ENCODE assay signal across 31 cellular contexts in genomic region chr2:12960671-12961070, GRCh38.
"Had no signal": no experiment of that assay in that cellular context is flagged by ENCODE, and none has a peak within 500 bp of the region (broad histone marks: within the 10 kb centered on the region; RNA-seq: fewer than 3 reads in every experiment).

No MANE protein-coding gene starts in this region.

- H3K4me1 ChIP-seq: ascending aorta, colonic mucosa had no signal

- ATAC-seq: activated CD4-positive, alpha-beta T cell treated with anti-CD3 and anti-CD28 coated beads for 36 hours; activated CD8-positive, alpha-beta memory T cell treated with anti-CD3 and anti-CD28 coated beads, Interleukin-2, amount 10 ng/mL, durations not matched to agents 7 days and 5 days; activated CD8-positive, alpha-beta T cell treated with anti-CD3 and anti-CD28 coated beads, Interleukin-2, amount 10 ng/mL, durations not matched to agents 7 days and 5 days; activated naive CD8-positive, alpha-beta T cell treated with anti-CD3 and anti-CD28 coated beads, Interleukin-2, amount 50 U/mL, for 24 hours had no signal

- H3K27ac ChIP-seq: ascending aorta, brain microvascular endothelial cell, colonic mucosa, epithelial cell of prostate, esophagus squamous epithelium had no signal

- H3K27ac Mint-ChIP-seq: activated CD4-positive, alpha-beta memory T cell treated with anti-CD3 and anti-CD28 coated beads for 36 hours; activated CD4-positive, alpha-beta T cell treated with anti-CD3 and anti-CD28 coated beads for 36 hours; activated CD4-positive, alpha-beta T cell treated with anti-CD3 and anti-CD28 coated beads, Interleukin-2, amount 10 ng/mL, durations not matched to agents 24 days and 14 days; activated CD8-positive, alpha-beta memory T cell treated with anti-CD3 and anti-CD28 coated beads, Interleukin-2, amount 10 ng/mL, durations not matched to agents 7 days and 5 days; activated CD8-positive, alpha-beta T cell treated with anti-CD3 and anti-CD28 coated beads, Interleukin-2, amount 10 ng/mL, durations not matched to agents 7 days and 5 days; activated naive CD4-positive, alpha-beta T cell treated with anti-CD3 and anti-CD28 coated beads for 36 hours; activated naive CD4-positive, alpha-beta T cell treated with anti-CD3 and anti-CD28 coated beads, Interleukin-2, amount 50 U/mL, for 24 hours; activated naive CD8-positive, alpha-beta T cell treated with anti-CD3 and anti-CD28 coated beads for 36 hours; activated naive CD8-positive, alpha-beta T cell treated with anti-CD3 and anti-CD28 coated beads, Interleukin-2, amount 50 U/mL, for 24 hours; activated T-helper 1 cell treated with anti-CD3 and anti-CD28 coated beads, Interleukin-12 subunit alpha, Interleukin-12 subunit beta, Interleukin-2, Interleukin-4 antibody, amounts not matched to agents 30 ng/mL and 10 ng/mL and 1 ng/mL, durations not matched to agents 14 hours and 24 hours and 36 hours; activated T-helper 2 cell treated with anti-CD3 and anti-CD28 coated beads, Interferon-gamma antibody, Interleukin-2, Interleukin-4, amounts not matched to agents 10 μg/mL and 5 μg/mL and 100 μg/mL, durations not matched to agents 14 hours and 24 hours and 36 hours had no signal

- H3K36me3 ChIP-seq: ascending aorta, brain microvascular endothelial cell, colonic mucosa, esophagus squamous epithelium had no signal

- H3K9me3 Mint-ChIP-seq: activated CD4-positive, alpha-beta memory T cell treated with anti-CD3 and anti-CD28 coated beads for 36 hours; activated naive CD4-positive, alpha-beta T cell treated with anti-CD3 and anti-CD28 coated beads for 36 hours; central memory CD8-positive, alpha-beta T cell had no signal

- FAIRE-seq: bronchial epithelial cell, endometrium, endothelial cell of umbilical vein, frontal cortex had no signal

- H3K4me3 Mint-ChIP-seq: activated CD4-positive, alpha-beta memory T cell treated with anti-CD3 and anti-CD28 coated beads for 36 hours; activated CD4-positive, alpha-beta T cell treated with anti-CD3 and anti-CD28 coated beads for 36 hours; activated CD4-positive, alpha-beta T cell treated with anti-CD3 and anti-CD28 coated beads, Interleukin-2, amount 10 ng/mL, durations not matched to agents 24 days and 14 days; activated CD8-positive, alpha-beta memory T cell treated with anti-CD3 and anti-CD28 coated beads, Interleukin-2, amount 10 ng/mL, durations not matched to agents 7 days and 5 days; activated CD8-positive, alpha-beta T cell treated with anti-CD3 and anti-CD28 coated beads, Interleukin-2, amount 10 ng/mL, durations not matched to agents 7 days and 5 days; activated naive CD4-positive, alpha-beta T cell treated with anti-CD3 and anti-CD28 coated beads for 36 hours; activated naive CD4-positive, alpha-beta T cell treated with anti-CD3 and anti-CD28 coated beads, Interleukin-2, amount 50 U/mL, for 24 hours; activated naive CD8-positive, alpha-beta T cell treated with anti-CD3 and anti-CD28 coated beads for 36 hours; activated naive CD8-positive, alpha-beta T cell treated with anti-CD3 and anti-CD28 coated beads, Interleukin-2, amount 50 U/mL, for 24 hours; activated T-helper 1 cell treated with anti-CD3 and anti-CD28 coated beads, Interleukin-12 subunit alpha, Interleukin-12 subunit beta, Interleukin-2, Interleukin-4 antibody, amounts not matched to agents 30 ng/mL and 10 ng/mL and 1 ng/mL, durations not matched to agents 14 hours and 24 hours and 36 hours; central memory CD8-positive, alpha-beta T cell had no signal

- H3K27me3 ChIP-seq: ascending aorta, brain microvascular endothelial cell, colonic mucosa had no signal

- DNase-seq: activated CD4-positive, alpha-beta memory T cell treated with anti-CD3 and anti-CD28 coated beads for 36 hours; activated CD4-positive, alpha-beta T cell treated with anti-CD3 and anti-CD28 coated beads for 36 hours; activated CD4-positive, alpha-beta T cell treated with anti-CD3 and anti-CD28 coated beads, Interleukin-2, amount 10 ng/mL, durations not matched to agents 24 days and 14 days; activated CD4-positive, CD25-positive, alpha-beta regulatory T cell; activated CD4-positive, CD25-positive, alpha-beta regulatory T cell treated with anti-CD3 and anti-CD28 coated beads, Interleukin-2, amount 50 U/mL, for 72 hours; activated CD8-positive, alpha-beta memory T cell treated with anti-CD3 and anti-CD28 coated beads, Interleukin-2, amount 10 ng/mL, durations not matched to agents 7 days and 5 days; activated CD8-positive, alpha-beta memory T cell treated with anti-CD3 and anti-CD28 coated beads, Interleukin-2, amount 50 U/mL, for 4 hours; activated CD8-positive, alpha-beta T cell treated with anti-CD3 and anti-CD28 coated beads, Interleukin-2, amount 10 ng/mL, durations not matched to agents 7 days and 5 days; activated effector memory CD4-positive, alpha-beta T cell treated with anti-CD3 and anti-CD28 coated beads, Interleukin-2, amount 50 U/mL, for 16 hours; activated naive CD4-positive, alpha-beta T cell treated with anti-CD3 and anti-CD28 coated beads for 36 hours; activated naive CD8-positive, alpha-beta T cell treated with anti-CD3 and anti-CD28 coated beads for 36 hours; activated naive CD8-positive, alpha-beta T cell treated with anti-CD3 and anti-CD28 coated beads, Interleukin-2, amount 50 U/mL, for 24 hours; activated T-cell treated with anti-CD3 and anti-CD28 coated beads, Interleukin-2, amount 50 U/mL, for 1 hour; activated T-cell treated with anti-CD3 and anti-CD28 coated beads, Interleukin-2, amount 50 U/mL, for 48 hours; brain microvascular endothelial cell; colonic mucosa; effector CD8-positive, alpha-beta T cell; esophagus squamous epithelium; foreskin fibroblast; head of caudate nucleus; T-helper 2 cell had no signal

- H3K4me3 ChIP-seq: ascending aorta, colonic mucosa, esophagus squamous epithelium had no signal

- H3K9me3 ChIP-seq: ascending aorta, colonic mucosa, esophagus squamous epithelium had no signal

- H3K36me3 Mint-ChIP-seq: activated CD4-positive, alpha-beta memory T cell treated with anti-CD3 and anti-CD28 coated beads for 36 hours; activated naive CD4-positive, alpha-beta T cell treated with anti-CD3 and anti-CD28 coated beads, Interleukin-2, amount 50 U/mL, for 24 hours; activated naive CD8-positive, alpha-beta T cell treated with anti-CD3 and anti-CD28 coated beads for 36 hours had no signal
